In the genomic region with DNA sequence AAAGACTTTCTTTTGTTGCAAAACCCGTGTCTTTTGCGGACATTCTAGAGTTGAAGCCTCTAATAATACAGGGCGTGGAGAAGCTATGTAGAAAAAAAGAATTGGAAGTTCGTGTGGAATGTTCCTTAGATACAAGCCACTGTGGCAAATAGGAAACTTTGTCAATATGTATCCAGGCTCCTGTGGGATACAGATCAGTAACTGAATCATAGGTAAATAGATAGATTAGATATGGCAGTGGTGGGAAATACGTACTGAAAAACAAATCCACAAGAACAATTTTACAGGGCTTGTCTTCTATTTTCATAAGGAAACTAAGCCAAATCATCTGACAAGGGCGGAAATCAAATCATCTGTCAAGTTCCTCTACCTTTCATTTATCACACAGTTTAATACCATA, we compare ENCODE assay signal across 14 cellular contexts.
DNase-seq lines count a peak whose midpoint lies in the region; TF ChIP-seq lines count a peak whose summit lies in the region.
"Had no signal": no experiment of that assay in that cellular context is flagged by ENCODE, and none has a peak within 500 bp of the region (broad histone marks: within the 10 kb centered on the region; RNA-seq: fewer than 3 reads in every experiment).

No MANE protein-coding gene starts in this region.

- no peak overlapping the region for H3K4me3 Mint-ChIP-seq in chondrocyte (ENCODE audit: unreplicated experiment)
- H3K4me3 Mint-ChIP-seq: CD4-positive, alpha-beta memory T cell had no signal

- TF ChIP-seq POLR2A in prostate gland (IDR thresholded peaks at IDR 0.05) = no peak

- no peak overlapping the region for H3K4me3 ChIP-seq in LNCaP clone FGC (ENCODE audit: low read depth, low read length)
- H3K4me3 ChIP-seq in prostate gland = no peak overlapping the region

- no peaks in the 10 kb centered on the region for H3K4me1 ChIP-seq in prostate gland (replicated peaks)

- TF ChIP-seq CTCF in LNCaP clone FGC (IDR thresholded peaks at IDR 0.05; ENCODE audit: control insufficient read depth, extremely low read depth, insufficient read depth) (no peak), prostate gland (IDR thresholded peaks at IDR 0.05) (no peak), chondrocyte (IDR thresholded peaks at IDR 0.05) (no peak)

- WGBS in prostate gland = 49% methylated on average over 6 of the region's 6 CpGs

- peak overlapping the region; percentile 27 for H3K27ac ChIP-seq in caudate nucleus (ENCODE audit: low read depth, low read length)
- no peak overlapping the region for H3K27ac ChIP-seq in prostate gland

- no peaks in the 10 kb centered on the region for H3K27me3 ChIP-seq in prostate gland (replicated peaks; ENCODE audit: insufficient read depth)

- no peak overlapping the region for H3K27ac Mint-ChIP-seq in chondrocyte (ENCODE audit: unreplicated experiment)
- H3K27ac Mint-ChIP-seq: CD4-positive, alpha-beta memory T cell had no signal

- DNase-seq in LNCaP clone FGC (ENCODE audit: low read depth) (peak; percentile 89), caudate nucleus (lab: John Stamatoyannopoulos, UW) (no peak), prostate gland (ENCODE audit: low spot score) (peak; percentile 10), KG1 (lab: John Stamatoyannopoulos, UW) (no peak), chondrocyte (ENCODE audit: low spot score) (no peak), HCEC 1CT (no peak)
- DNase-seq: C1 segment of cervical spinal cord; Calu3; CD4-positive, alpha-beta memory T cell; COR-L47; DMS53; DMS79 treated with DMSO at 0.1 percent for 48 hours; GF-D8; H7 had no signal

- no peaks in the 10 kb centered on the region for H3K36me3 Mint-ChIP-seq in chondrocyte (ENCODE audit: low read depth)
- H3K36me3 Mint-ChIP-seq: CD4-positive, alpha-beta memory T cell had no signal

- no peaks in the 10 kb centered on the region for H3K9me3 ChIP-seq in prostate gland

- no peaks in the 10 kb centered on the region for H3K27me3 Mint-ChIP-seq in chondrocyte (ENCODE audit: low read depth)
- H3K27me3 Mint-ChIP-seq: CD4-positive, alpha-beta memory T cell had no signal

- H3K36me3 ChIP-seq in prostate gland = no peaks in the 10 kb centered on the region

- intact Hi-C loops in prostate gland (cut with DNase I) = no loop called here

- peaks cover 8% of the 10 kb centered on the region for H3K9me3 Mint-ChIP-seq in chondrocyte (ENCODE audit: low read depth)
- H3K9me3 Mint-ChIP-seq: CD4-positive, alpha-beta memory T cell had no signal

- H3K4me1 Mint-ChIP-seq in chondrocyte (ENCODE audit: low read depth) = peaks cover 12% of the 10 kb centered on the region
- H3K4me1 Mint-ChIP-seq: CD4-positive, alpha-beta memory T cell had no signal

Comparison
In these comparisons a context has a peak if more than half of its experiments do, and no peak if none do; other contexts are left out.
1. DNase-seq: peak in LNCaP clone FGC (single experiment) and prostate gland (single experiment); none in caudate nucleus (0 of 61), KG1 (single experiment), chondrocyte (single experiment) and HCEC 1CT (single experiment).